Comparison of ENCODE assay signal across 6 cellular contexts in genomic region chr17:18315498-18316360, GRCh38. TPM values are rescaled to one million over a fixed set of nuclear protein-coding genes. Genes with fewer than 3 reads are reported as not detected.
DNase-seq lines count a peak whose midpoint lies in the region; ATAC-seq and TF ChIP-seq lines count a peak whose summit lies in the region.

No MANE protein-coding gene starts in this region.

- no peaks in the 10 kb centered on the region; the same call in 1 of the 2 replicates for H3K27me3 Mint-ChIP-seq in WTC11 (ENCODE audit: low read depth)

- no peak for ATAC-seq in WTC11
- no peak for ATAC-seq in GM19023 (IDR thresholded peaks at IDR 0.05; ENCODE audit: unreplicated experiment)
- no peak for ATAC-seq in GM19324 (IDR thresholded peaks at IDR 0.05; ENCODE audit: low FRiP score, unreplicated experiment)

- POLR2A ChIA-PET in WTC11 (lab: Charles Lee), result interaction anchor here (0.6 kb wide), 1 partner anchor 376 kb away, joined by 3 read pairs; no protein-coding TSS in a partner anchor

- H3K36me3 Mint-ChIP-seq in WTC11, result peaks cover 27% of the 10 kb centered on the region

- H3K9me3 Mint-ChIP-seq in WTC11, result no peaks in the 10 kb centered on the region

- no peak for TF ChIP-seq CTCF in HFF-Myc (IDR thresholded peaks at IDR 0.05; ENCODE audit: low read depth, low read length, missing control alignments)
- TF ChIP-seq CTCF in WTC11 (IDR thresholded peaks at IDR 0.05), result no peak
- no peak for TF ChIP-seq CTCF in kidney epithelial cell (IDR thresholded peaks at IDR 0.05; ENCODE audit: insufficient read depth, low read length, poor library complexity, severe bottlenecking)

- peaks cover 5% of the 10 kb centered on the region for H3K36me3 ChIP-seq in kidney epithelial cell (ENCODE audit: control insufficient read depth, insufficient read depth, low read length)

- H3K27ac Mint-ChIP-seq in WTC11, result peak overlapping the region; percentile 100

- peak overlapping the region; percentile 94 for H3K4me3 Mint-ChIP-seq in WTC11

- CTCF ChIA-PET in WTC11 (lab: Charles Lee), result interaction anchor here (1.2 to 1.3 kb wide), 2 partner anchors 9 to 18 kb away, joined by 3 to 4 read pairs; no protein-coding TSS in a partner anchor

- H3K4me1 Mint-ChIP-seq in WTC11, result peaks cover 48% of the 10 kb centered on the region

- H3K4me3 ChIP-seq in HFF-Myc (replicated peaks; ENCODE audit: low read depth, low read length) (peak overlapping the region; percentile 95), kidney epithelial cell (ENCODE audit: low read depth, low read length) (peak overlapping the region; percentile 78)

- DNase-seq in HFF-Myc (ENCODE audit: extremely low read depth, low read depth) (no peak), WTC11 (ENCODE audit: low spot score) (no peak), kidney epithelial cell (ENCODE audit: low read depth) (no peak), NCI-H446 treated with DMSO at 0.1 percent for 48 hours (lab: John Stamatoyannopoulos, UW) (no peak)

- H3K27me3 ChIP-seq in kidney epithelial cell (ENCODE audit: control insufficient read depth, insufficient read depth, low read length), result no peaks in the 10 kb centered on the region

TF ChIP-seq in WTC11, 78 proteins besides CTCF, POLR2A, EP300 and RAD21:
- TF ChIP-seq HMGXB4 (CRISPR knock-in tag; IDR thresholded peaks at IDR 0.05) (0 out of 2 replicates have a peak, but pooled peaks have one; percentile 24), ZNF416 (CRISPR knock-in tag; IDR thresholded peaks at IDR 0.05) (no peak)

RNA-seq across cellular contexts. Expression of gene SMCR8, which starts 0.6 kb away (rescaled TPM):
- total RNA-seq in WTC11 (2021) (17.8 to 19.1 TPM (median 18.0 TPM) in 3 replicates), kidney epithelial cell (30.2 and 30.8 TPM in 2 replicates)

RNA-seq across cellular contexts. Expression of gene TOP3A, which starts 0.9 kb away (rescaled TPM):
- total RNA-seq in WTC11 (2021) (54.9 to 56.1 TPM (median 56.0 TPM) in 3 replicates), kidney epithelial cell (28.2 and 35.6 TPM in 2 replicates)

RNA-seq across cellular contexts. Expression of gene SHMT1, which starts 47.6 kb away (rescaled TPM):
- total RNA-seq in WTC11 (2021) (40.1 to 49.2 TPM (median 42.5 TPM) in 3 replicates), kidney epithelial cell (13.0 and 15.5 TPM in 2 replicates)

RNA-seq across cellular contexts. Expression of gene MIEF2, which starts 55.3 kb away (rescaled TPM):
- total RNA-seq in WTC11 (2021) (15.7 to 18.8 TPM (median 17.9 TPM) in 3 replicates), kidney epithelial cell (29.6 and 78.8 TPM in 2 replicates)

RNA-seq across cellular contexts. Expression of gene FLII, which starts 57.2 kb away (rescaled TPM):
- total RNA-seq in WTC11 (2021) (298 to 313 TPM (median 309 TPM) in 3 replicates), kidney epithelial cell (512 and 579 TPM in 2 replicates)
